Comparison of ENCODE assay signal across 25 cellular contexts in the genomic region with DNA sequence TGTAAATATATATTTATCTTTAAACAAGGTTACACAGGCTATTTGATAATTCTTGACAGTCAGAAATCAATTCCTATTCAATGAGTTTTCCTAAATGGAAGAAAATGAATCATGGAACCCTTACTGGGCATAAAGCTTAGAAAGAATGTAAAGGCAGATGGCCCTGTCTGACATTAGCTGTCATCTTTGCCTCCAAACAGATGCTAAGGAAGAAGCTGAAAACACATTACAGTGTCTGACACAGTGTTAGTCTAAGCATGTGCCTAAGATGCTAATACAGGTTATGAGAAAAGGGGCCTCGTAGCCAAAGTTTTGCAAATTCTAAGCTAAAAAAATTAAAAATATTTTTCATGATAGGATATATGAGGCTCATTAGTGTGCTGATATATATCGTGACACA.
"Had no signal": no experiment of that assay in that cellular context is flagged by ENCODE, and none has a peak within 500 bp of the region (broad histone marks: within the 10 kb centered on the region; RNA-seq: fewer than 3 reads in every experiment).

No MANE protein-coding gene starts in this region.

- H3K27ac ChIP-seq: heart left ventricle, pancreas, prostate gland, right lobe of liver, spleen, tibial artery, upper lobe of left lung, uterus had no signal

- H3K36me3 Mint-ChIP-seq: natural killer cell treated with Interleukin-12 subunit alpha and Interleukin-12 subunit beta and Interleukin-15 and Interleukin-18, amount 100 ng/mL, for 72 hours; stimulated activated memory B cell treated with anti-CD40 and anti-IgM and Interleukin-4, amounts not matched to agents 10 μg/mL and 1 μg/mL and 100 μg/mL, for 72 hours had no signal

- H3K4me3 ChIP-seq: heart left ventricle, lung, pancreas, prostate gland, right lobe of liver, spleen, tibial artery, upper lobe of left lung, uterus had no signal

- H3K4me3 Mint-ChIP-seq: endodermal cell; natural killer cell treated with Interleukin-12 subunit alpha and Interleukin-12 subunit beta and Interleukin-15 and Interleukin-18, amount 100 ng/mL, for 72 hours; stimulated activated memory B cell treated with anti-CD40 and anti-IgM and Interleukin-4, amounts not matched to agents 10 μg/mL and 1 μg/mL and 100 μg/mL, for 72 hours; stimulated activated naive CD8-positive, alpha-beta T cell treated with anti-CD3 and anti-CD28 coated beads, Interleukin-15, Interleukin-2, amounts not matched to agents 100 ng/mL and 50 ng/mL, for 24 hours had no signal

- H3K9me3 ChIP-seq: pancreas, prostate gland, right lobe of liver, spleen, tibial artery, upper lobe of left lung, uterus had no signal

- H3K36me3 ChIP-seq: heart left ventricle, pancreas, prostate gland, right lobe of liver, spleen, tibial artery, upper lobe of left lung, uterus had no signal

- H3K27me3 ChIP-seq: heart left ventricle, pancreas, right lobe of liver, spleen, tibial artery, upper lobe of left lung, uterus had no signal

- DNase-seq: effector CD4-positive, alpha-beta T cell; endodermal cell; foreskin melanocyte; heart left ventricle; hippocampal formation; left colon; left ventricle myocardium superior; mesenchymal stem cell; midbrain; occipital lobe; pancreas; retina; right lobe of liver; spleen; stimulated activated CD4-positive, alpha-beta T cell treated with anti-CD3 and anti-CD28 coated beads, Interleukin-15, amount 100 ng/mL, for 24 hours; stimulated activated CD4-positive, alpha-beta T cell treated with anti-CD3 and anti-CD28 coated beads, Interleukin-1b, Interleukin-23, amount 100 ng/mL, for 48 hours; stimulated activated CD4-positive, alpha-beta T cell treated with anti-CD3 and anti-CD28 coated beads, Interleukin-4, amount 100 ng/mL, for 24 hours; tibial artery; upper lobe of left lung; uterus had no signal

- H3K4me1 Mint-ChIP-seq: endodermal cell; stimulated activated memory B cell treated with anti-CD40 and anti-IgM and Interleukin-4, amounts not matched to agents 10 μg/mL and 1 μg/mL and 100 μg/mL, for 72 hours had no signal

- H3K4me1 ChIP-seq: heart left ventricle, pancreas, prostate gland, right lobe of liver, spleen, upper lobe of left lung, uterus had no signal

- H3K27ac Mint-ChIP-seq: endodermal cell; natural killer cell treated with Interleukin-12 subunit alpha and Interleukin-12 subunit beta and Interleukin-15 and Interleukin-18, amount 100 ng/mL, for 72 hours; stimulated activated memory B cell treated with anti-CD40 and anti-IgM and Interleukin-4, amounts not matched to agents 10 μg/mL and 1 μg/mL and 100 μg/mL, for 72 hours; stimulated activated naive CD8-positive, alpha-beta T cell treated with anti-CD3 and anti-CD28 coated beads, Interleukin-15, Interleukin-2, amounts not matched to agents 100 ng/mL and 50 ng/mL, for 24 hours had no signal

- ATAC-seq: heart left ventricle; left colon; left ventricle myocardium superior; natural killer cell treated with Interleukin-12 subunit alpha and Interleukin-12 subunit beta and Interleukin-15 and Interleukin-18, amount 100 ng/mL, for 72 hours; pancreas; right lobe of liver; stimulated activated memory B cell treated with anti-CD40 and anti-IgM and Interleukin-4, amounts not matched to agents 10 μg/mL and 1 μg/mL and 100 μg/mL, for 72 hours had no signal

- H3K9me3 Mint-ChIP-seq: endodermal cell; stimulated activated memory B cell treated with anti-CD40 and anti-IgM and Interleukin-4, amounts not matched to agents 10 μg/mL and 1 μg/mL and 100 μg/mL, for 72 hours; stimulated activated naive CD8-positive, alpha-beta T cell treated with anti-CD3 and anti-CD28 coated beads, Interleukin-15, Interleukin-2, amounts not matched to agents 100 ng/mL and 50 ng/mL, for 24 hours had no signal
